Comparison of ENCODE assay signal across 8 cellular contexts in genomic region chr6:44247338-44248302, GRCh38. TPM values are rescaled to one million over a fixed set of nuclear protein-coding genes. Genes with fewer than 3 reads are reported as not detected.
DNase-seq lines count a peak whose midpoint lies in the region; ATAC-seq, FAIRE-seq and TF ChIP-seq lines count a peak whose summit lies in the region.

No MANE protein-coding gene starts in this region.

- no peaks in the 10 kb centered on the region for H3K9me3 Mint-ChIP-seq in activated naive CD4-positive, alpha-beta T cell treated with anti-CD3 and anti-CD28 coated beads, Interleukin-2, amount 50 U/mL, for 72 hours

- POLR2A ChIA-PET in A549 (lab: Yijun Ruan, JAX) (interaction anchor here (0.9 to 3.2 kb wide), 10 partner anchors 8 to 139 kb away, joined by 3 to 38 read pairs (median 12); partner anchors contain the start of genes CDC5L, SLC29A1 and SLC35B2), SK-N-SH (lab: Yijun Ruan, JAX) (interaction anchor here (0.6 to 4.1 kb wide), 25 partner anchors 8 to 731 kb away, joined by 3 to 98 read pairs (median 4); partner anchors contain the start of genes AARS2, MAD2L1BP, SLC29A1 and SLC35B2)

- no peak overlapping the region for H3K23ac ChIP-seq in trophoblast cell (ENCODE audit: low read length)

- peak overlapping the region; percentile 94 for H3K14ac ChIP-seq in trophoblast cell (ENCODE audit: low read length)

- ATAC-seq in A549 (peak; percentile 26 to 55; a peak in 4 of 6 replicates), GM18907 (IDR thresholded peaks at IDR 0.05; ENCODE audit: unreplicated experiment) (peak; percentile 26), HG03432 (IDR thresholded peaks at IDR 0.05; ENCODE audit: unreplicated experiment) (peak; percentile 31)
- ATAC-seq in activated naive CD4-positive, alpha-beta T cell treated with anti-CD3 and anti-CD28 coated beads, Interleukin-2, amount 50 U/mL, for 72 hours = peak; percentile 49 to 62

- H3F3A ChIP-seq in SK-N-SH (replicated peaks; ENCODE audit: insufficient read depth) = peaks cover 43% of the 10 kb centered on the region

- no peak overlapping the region for H2BK12ac ChIP-seq in trophoblast cell (ENCODE audit: low read length)

- peak overlapping the region; percentile 60 for H2BK5ac ChIP-seq in trophoblast cell (ENCODE audit: low read depth, low read length, poor library complexity)

- WGBS in A549 (ENCODE audit: missing lambda C conversion rate) = 0% methylated on average over 21 of the region's 52 CpGs
- 3% methylated on average over 35 of the region's 52 CpGs for WGBS in SK-N-SH (ENCODE audit: low lambda C conversion rate)
- no CpG with 5 or more reads among the region's 52 CpGs for WGBS in trophoblast cell (ENCODE audit: extremely low coverage, insufficient coverage, insufficient read length)

- H3K9ac ChIP-seq in SK-N-SH (peak overlapping the region; percentile 100), trophoblast cell (ENCODE audit: low read length) (peak overlapping the region; percentile 95)

- H3K4ac ChIP-seq in trophoblast cell (ENCODE audit: low read depth, low read length) = peak overlapping the region; percentile 100

- H3K4me3 ChIP-seq in A549 (peak overlapping the region; percentile 90), SK-N-SH (ENCODE audit: low read depth in 2 of 2, low read length in 1 of 2) (peak overlapping the region; percentile 65 to 99), cardiac muscle cell (peak overlapping the region; percentile 93), trophoblast cell (ENCODE audit: low read depth, low read length) (peak overlapping the region; percentile 88), tibial artery (peak overlapping the region; percentile 71 to 74)

- CTCF ChIA-PET in A549 (lab: Yijun Ruan, JAX) (interaction anchor here (0.8 to 7.8 kb wide), 6 partner anchors 9 to 90 kb away, joined by 3 to 56 read pairs (median 14); partner anchors contain the start of gene SLC35B2), SK-N-SH (lab: Yijun Ruan, JAX) (interaction anchor here (0.6 to 8.4 kb wide), 14 partner anchors 8 to 151 kb away, joined by 3 to 115 read pairs (median 6); partner anchors contain the start of genes AARS2, CDC5L, SLC29A1 and SLC35B2)

- peaks cover 42 to 46% of the 10 kb centered on the region in 2 experiments for H3K36me3 ChIP-seq in SK-N-SH (replicated peaks in 1 of 2; ENCODE audit: control insufficient read depth in 1 of 2, insufficient read depth in 2 of 2, low read length in 1 of 2)
- H3K36me3 ChIP-seq in cardiac muscle cell = peaks cover 38% of the 10 kb centered on the region
- H3K36me3 ChIP-seq in trophoblast cell (ENCODE audit: control insufficient read depth in 1 of 2, insufficient read depth in 2 of 2, low read length in 2 of 2) = peaks cover 19 to 39% of the 10 kb centered on the region in 2 experiments
- H3K36me3 ChIP-seq in tibial artery = peaks cover 38 to 42% (median 41%) of the 10 kb centered on the region in 3 donors

- H3K4me2 ChIP-seq in A549 (peak overlapping the region; percentile 99), SK-N-SH (peak overlapping the region; percentile 98), trophoblast cell (ENCODE audit: low read length) (peak overlapping the region; percentile 77)

- H3K9me3 ChIP-seq in A549 (no peaks in the 10 kb centered on the region), SK-N-SH (no peaks in the 10 kb centered on the region), cardiac muscle cell (ENCODE audit: low read depth) (no peaks in the 10 kb centered on the region), trophoblast cell (ENCODE audit: insufficient read depth, low read depth, low read length) (no peaks in the 10 kb centered on the region), tibial artery (no peaks in the 10 kb centered on the region)

- H3K36me3 Mint-ChIP-seq in activated naive CD4-positive, alpha-beta T cell treated with anti-CD3 and anti-CD28 coated beads, Interleukin-2, amount 50 U/mL, for 72 hours = peaks cover 57 to 61% of the 10 kb centered on the region in 2 donors

- H4K91ac ChIP-seq in trophoblast cell (ENCODE audit: low read depth, low read length) = peak overlapping the region; percentile 88

- H3K4me1 ChIP-seq in A549 = peaks cover 43% of the 10 kb centered on the region
- peaks cover 13 to 24% of the 10 kb centered on the region in 2 experiments; a peak in 3 of 4 replicates for H3K4me1 ChIP-seq in SK-N-SH (ENCODE audit: control insufficient read depth in 1 of 2, insufficient read depth in 2 of 2, low read depth in 1 of 2, low read length in 1 of 2)
- H3K4me1 ChIP-seq in cardiac muscle cell (ENCODE audit: low read depth) = peaks cover 8% of the 10 kb centered on the region
- H3K4me1 ChIP-seq in trophoblast cell (ENCODE audit: control insufficient read depth in 1 of 2, insufficient read depth in 2 of 2, low read length in 2 of 2) = peaks cover 2 to 10% of the 10 kb centered on the region in 2 experiments
- peaks cover 0 to 37% (median 28%) of the 10 kb centered on the region in 4 donors for H3K4me1 ChIP-seq in tibial artery

- peak overlapping the region; percentile 23 for H4K12ac ChIP-seq in trophoblast cell (ENCODE audit: low read depth, low read length)

- H3K18ac ChIP-seq in trophoblast cell (ENCODE audit: low read length) = peak overlapping the region; percentile 71

- peak overlapping the region; percentile 84 for H4K8ac ChIP-seq in trophoblast cell (ENCODE audit: low read depth, low read length)

- intact Hi-C loops in tibial artery (cut with DNase I; ENCODE audit: low total_unique reads) = no loop called here

- peaks cover 16% of the 10 kb centered on the region for H3K79me1 ChIP-seq in trophoblast cell (ENCODE audit: low read length)

- H3K27me3 ChIP-seq in SK-N-SH (ENCODE audit: insufficient read depth) = no peaks in the 10 kb centered on the region
- H3K27me3 ChIP-seq in cardiac muscle cell = no peaks in the 10 kb centered on the region
- H3K27me3 ChIP-seq in trophoblast cell (ENCODE audit: insufficient read depth, low read length) = no peaks in the 10 kb centered on the region
- no peaks in the 10 kb centered on the region for H3K27me3 ChIP-seq in tibial artery

- TF ChIP-seq POLR2A in A549 (IDR thresholded peaks at IDR 0.05; ENCODE audit: low read length) = peak; percentile 8

- no peak for TF ChIP-seq EP300 in A549 (IDR thresholded peaks at IDR 0.05)
- TF ChIP-seq EP300 in SK-N-SH (IDR thresholded peaks at IDR 0.05; ENCODE audit: borderline replicate concordance in 1 of 2, low read depth in 1 of 2, low read length in 1 of 2) = peak in 1 of 2 experiments; percentile 96; a peak in 3 of 4 replicates

- H3K27ac ChIP-seq in A549 (peak overlapping the region; percentile 95 to 99), SK-N-SH (ENCODE audit: low read depth in 2 of 2, low read length in 1 of 2) (peak overlapping the region; percentile 86), cardiac muscle cell (peak overlapping the region; percentile 91), trophoblast cell (ENCODE audit: low read depth, low read length) (peak overlapping the region; percentile 82), tibial artery (peak overlapping the region; percentile 97 to 98)

- H2AFZ ChIP-seq in SK-N-SH (ENCODE audit: low read depth) (no peak overlapping the region), trophoblast cell (ENCODE audit: insufficient read depth, low read length, poor library complexity) (peak overlapping the region; percentile 61)

- FAIRE-seq in A549 (lab: Jason Lieb, UNC) = no peak

- H3K27ac Mint-ChIP-seq in activated naive CD4-positive, alpha-beta T cell treated with anti-CD3 and anti-CD28 coated beads, Interleukin-2, amount 50 U/mL, for 72 hours = peak overlapping the region; percentile 100

- TF ChIP-seq CTCF in A549 (IDR thresholded peaks at IDR 0.05) (no peak), SK-N-SH (IDR thresholded peaks at IDR 0.05) (no peak; the same call in 1 of the 2 replicates), cardiac muscle cell (IDR thresholded peaks at IDR 0.05; ENCODE audit: low read depth, low read length) (no peak), tibial artery (IDR thresholded peaks at IDR 0.05) (no peak)

- DNase-seq in A549 (ENCODE audit: low read depth in 1 of 2, low spot score in 1 of 2) = peak in 1 of 2 experiments; percentile 63
- DNase-seq in SK-N-SH = peak; percentile 76
- DNase-seq in activated naive CD4-positive, alpha-beta T cell treated with anti-CD3 and anti-CD28 coated beads, Interleukin-2, amount 50 U/mL, for 72 hours (ENCODE audit: low spot score in 2 of 2) = peak; percentile 80 to 94
- peak; percentile 71 to 73 for DNase-seq in cardiac muscle cell (ENCODE audit: low read depth in 1 of 2, low spot score in 1 of 2)
- DNase-seq in trophoblast cell = peak; percentile 48 to 52
- peak; percentile 80 to 90 for DNase-seq in tibial artery

- peak overlapping the region; percentile 70 for H2AK5ac ChIP-seq in trophoblast cell (ENCODE audit: low read length)

- peaks cover 58% of the 10 kb centered on the region for H3K79me2 ChIP-seq in SK-N-SH (ENCODE audit: insufficient read depth)
- peaks cover 21% of the 10 kb centered on the region for H3K79me2 ChIP-seq in trophoblast cell (ENCODE audit: control insufficient read depth, insufficient read depth, low read length, poor library complexity)

- H3K9me2 ChIP-seq in SK-N-SH = no peaks in the 10 kb centered on the region

- H4K20me1 ChIP-seq in SK-N-SH (ENCODE audit: insufficient read depth) = peaks cover 57% of the 10 kb centered on the region

- H2BK120ac ChIP-seq in trophoblast cell (ENCODE audit: insufficient read depth, low read length, poor library complexity) = peak overlapping the region; percentile 59

- no peak for TF ChIP-seq RAD21 in A549 (conservative IDR thresholded peaks at IDR 0.05 in 1 of 2, IDR thresholded peaks at IDR 0.05 in 1 of 2)
- TF ChIP-seq RAD21 in SK-N-SH (IDR thresholded peaks at IDR 0.05; ENCODE audit: low read length) = no peak

RNA-seq across cellular contexts. Expression of gene HSP90AB1, which starts 0.7 kb away (rescaled TPM):
- polyA plus RNA-seq in A549 (2011; rRNA removed) (1,080 and 1,155 TPM in 2 replicates), A549 (2017; fragmentation: RNase III; extraction: RNeasy Plus Mini Kit Qiagen cat#74134 plus additional on column Dnase treatment) (1,076 to 1,211 TPM (median 1,136 TPM) in 3 replicates), SK-N-SH (2012; rRNA removed) (843 and 1,069 TPM in 2 replicates), cardiac muscle cell (665 and 702 TPM in 2 replicates)
- 735 and 808 TPM in 2 replicates for polyA plus RNA-seq in A549 (2012; cell fraction: cytosol; rRNA removed)
- 712 and 1,059 TPM in 2 replicates for polyA plus RNA-seq in A549 (2012; cell fraction: nucleus; rRNA removed)
- polyA minus RNA-seq in A549 (2011; rRNA and poly(A)+ RNA removed) = 601 and 692 TPM in 2 replicates
- polyA plus RNA-seq in SK-N-SH (2012; cell fraction: cytosol; rRNA removed) = 915 and 1,057 TPM in 2 replicates
- polyA plus RNA-seq in SK-N-SH (2012; cell fraction: nucleus; rRNA removed) = 744 and 797 TPM in 2 replicates
- 1,000 to 10,000 TPM; 1,343 to 1,701 TPM for total RNA-seq in activated naive CD4-positive, alpha-beta T cell treated with anti-CD3 and anti-CD28 coated beads, Interleukin-2, amount 50 U/mL, for 72 hours
- total RNA-seq in cardiac muscle cell = 865 and 876 TPM in 2 replicates
- 916 and 940 TPM in 2 replicates for polyA plus RNA-seq in trophoblast cell (2013)

RNA-seq across cellular contexts. Expression of gene SLC35B2, which starts 9.7 kb away (rescaled TPM):
- polyA plus RNA-seq in A549 (2011; rRNA removed) = 44.5 and 61.4 TPM in 2 replicates
- 56.6 and 84.2 TPM in 2 replicates for polyA plus RNA-seq in A549 (2012; cell fraction: cytosol; rRNA removed)
- 60.0 and 63.0 TPM in 2 replicates for polyA plus RNA-seq in A549 (2012; cell fraction: nucleus; rRNA removed)
- polyA plus RNA-seq in A549 (2017; fragmentation: RNase III; extraction: RNeasy Plus Mini Kit Qiagen cat#74134 plus additional on column Dnase treatment) = 38.7 to 45.6 TPM (median 45.5 TPM) in 3 replicates
- 44.0 and 52.2 TPM in 2 replicates for polyA minus RNA-seq in A549 (2011; rRNA and poly(A)+ RNA removed)
- 125 and 163 TPM in 2 replicates for polyA plus RNA-seq in SK-N-SH (2012; rRNA removed)
- polyA plus RNA-seq in SK-N-SH (2012; cell fraction: cytosol; rRNA removed) = 69.7 and 109 TPM in 2 replicates
- polyA plus RNA-seq in SK-N-SH (2012; cell fraction: nucleus; rRNA removed) = 108 and 123 TPM in 2 replicates
- total RNA-seq in activated naive CD4-positive, alpha-beta T cell treated with anti-CD3 and anti-CD28 coated beads, Interleukin-2, amount 50 U/mL, for 72 hours = 10 to 100 TPM; 18.3 to 23.8 TPM
- 34.3 and 50.5 TPM in 2 replicates for total RNA-seq in cardiac muscle cell
- 44.4 and 63.3 TPM in 2 replicates for polyA plus RNA-seq in cardiac muscle cell
- polyA plus RNA-seq in trophoblast cell (2013) = 48.9 and 52.5 TPM in 2 replicates

RNA-seq across cellular contexts. Expression of gene NFKBIE, which starts 17.7 kb away (rescaled TPM):
- 6.2 and 6.3 TPM in 2 replicates for polyA plus RNA-seq in A549 (2011; rRNA removed)
- 8.2 and 10.8 TPM in 2 replicates for polyA plus RNA-seq in A549 (2012; cell fraction: cytosol; rRNA removed)
- polyA plus RNA-seq in A549 (2012; cell fraction: nucleus; rRNA removed) = 13.6 and 19.5 TPM in 2 replicates
- polyA plus RNA-seq in A549 (2017; fragmentation: RNase III; extraction: RNeasy Plus Mini Kit Qiagen cat#74134 plus additional on column Dnase treatment) = 5.6 to 9.1 TPM (median 6.0 TPM) in 3 replicates
- 2.8 and 4.1 TPM in 2 replicates for polyA minus RNA-seq in A549 (2011; rRNA and poly(A)+ RNA removed)
- polyA plus RNA-seq in SK-N-SH (2012; rRNA removed) = 5.8 and 6.4 TPM in 2 replicates
- polyA plus RNA-seq in SK-N-SH (2012; cell fraction: cytosol; rRNA removed) = 4.0 and 4.4 TPM in 2 replicates
- 7.8 and 12.0 TPM in 2 replicates for polyA plus RNA-seq in SK-N-SH (2012; cell fraction: nucleus; rRNA removed)
- total RNA-seq in activated naive CD4-positive, alpha-beta T cell treated with anti-CD3 and anti-CD28 coated beads, Interleukin-2, amount 50 U/mL, for 72 hours = 10 to 100 TPM; 17.7 to 19.9 TPM
- 23.8 and 34.2 TPM in 2 replicates for total RNA-seq in cardiac muscle cell
- 8.2 and 12.5 TPM in 2 replicates for polyA plus RNA-seq in cardiac muscle cell
- 8.6 and 10.1 TPM in 2 replicates for polyA plus RNA-seq in trophoblast cell (2013)

RNA-seq across cellular contexts. Expression of gene TMEM151B, which starts 22.6 kb away (rescaled TPM):
- polyA plus RNA-seq in A549 (2011; rRNA removed) = 0.01 TPM in 1 of 2 replicates, not detected in the other
- 0.01 TPM in 2 replicates for polyA plus RNA-seq in A549 (2012; cell fraction: cytosol; rRNA removed)
- polyA plus RNA-seq in A549 (2012; cell fraction: nucleus; rRNA removed) = 0.02 and 0.04 TPM in 2 replicates
- polyA plus RNA-seq in A549 (2017; fragmentation: RNase III; extraction: RNeasy Plus Mini Kit Qiagen cat#74134 plus additional on column Dnase treatment) = 0.01 to 0.03 TPM in 2 of 3 replicates, not detected in the other
- polyA minus RNA-seq in A549 (2011; rRNA and poly(A)+ RNA removed) = not detected in 2 replicates
- polyA plus RNA-seq in SK-N-SH (2012; rRNA removed) = 0.05 and 0.10 TPM in 2 replicates
- 0.08 and 0.18 TPM in 2 replicates for polyA plus RNA-seq in SK-N-SH (2012; cell fraction: cytosol; rRNA removed)
- 0.32 and 0.50 TPM in 2 replicates for polyA plus RNA-seq in SK-N-SH (2012; cell fraction: nucleus; rRNA removed)
- total RNA-seq in activated naive CD4-positive, alpha-beta T cell treated with anti-CD3 and anti-CD28 coated beads, Interleukin-2, amount 50 U/mL, for 72 hours = under 1 TPM in 1 of 2 donors, not detected in 1; 0.20 TPM
- 0.21 and 0.39 TPM in 2 replicates for total RNA-seq in cardiac muscle cell
- polyA plus RNA-seq in cardiac muscle cell = 0.29 and 0.77 TPM in 2 replicates
- 0.01 TPM in 2 replicates for polyA plus RNA-seq in trophoblast cell (2013)

RNA-seq across cellular contexts. Expression of gene SLC29A1, which starts 24.2 kb away (rescaled TPM):
- polyA plus RNA-seq in A549 (2011; rRNA removed) (72.3 and 80.0 TPM in 2 replicates), A549 (2017; fragmentation: RNase III; extraction: RNeasy Plus Mini Kit Qiagen cat#74134 plus additional on column Dnase treatment) (45.6 to 49.1 TPM (median 47.1 TPM) in 3 replicates), SK-N-SH (2012; rRNA removed) (44.5 and 49.7 TPM in 2 replicates), cardiac muscle cell (85.4 and 88.7 TPM in 2 replicates)
- 112 and 143 TPM in 2 replicates for polyA plus RNA-seq in A549 (2012; cell fraction: cytosol; rRNA removed)
- 227 and 245 TPM in 2 replicates for polyA plus RNA-seq in A549 (2012; cell fraction: nucleus; rRNA removed)
- 114 and 138 TPM in 2 replicates for polyA minus RNA-seq in A549 (2011; rRNA and poly(A)+ RNA removed)
- 23.7 and 34.3 TPM in 2 replicates for polyA plus RNA-seq in SK-N-SH (2012; cell fraction: cytosol; rRNA removed)
- polyA plus RNA-seq in SK-N-SH (2012; cell fraction: nucleus; rRNA removed) = 72.9 and 74.9 TPM in 2 replicates
- total RNA-seq in activated naive CD4-positive, alpha-beta T cell treated with anti-CD3 and anti-CD28 coated beads, Interleukin-2, amount 50 U/mL, for 72 hours = 10 to 100 TPM; 37.1 to 56.5 TPM
- total RNA-seq in cardiac muscle cell = 62.7 and 64.9 TPM in 2 replicates
- polyA plus RNA-seq in trophoblast cell (2013) = 99.2 and 101 TPM in 2 replicates

Comparison
In these comparisons a context has a peak if more than half of its experiments do, and no peak if none do; other contexts are left out.
1. Of the 12 proteins assayed by ChIP-seq in both A549 and SK-N-SH: peak only in A549: none; only in SK-N-SH: none; in both: MAX; in neither: 9; mixed calls (peak in some experiments, not most) for 2.